ENCODE assay signal across 36 cellular contexts in the genomic region with DNA sequence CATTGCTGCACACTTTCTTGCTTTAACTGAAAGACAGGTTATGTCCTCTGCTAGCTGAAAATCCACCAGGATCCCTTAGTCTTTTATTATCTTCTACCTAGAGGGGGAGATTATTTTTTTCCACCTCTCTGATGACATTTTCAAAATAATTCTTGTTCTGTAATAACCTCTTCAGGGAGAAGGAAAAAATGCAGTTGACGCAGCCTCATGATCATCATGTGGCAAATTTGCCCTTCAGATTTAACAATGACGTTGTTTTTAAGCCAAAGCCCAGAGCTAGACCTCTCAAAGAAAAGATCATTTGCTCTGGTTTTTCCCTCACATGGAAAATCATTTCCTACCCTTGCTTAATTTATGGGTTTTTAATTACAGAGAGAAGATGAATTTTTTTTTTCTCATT.
"Had no signal": no experiment of that assay in that cellular context is flagged by ENCODE, and none has a peak within 500 bp of the region (broad histone marks: within the 10 kb centered on the region; RNA-seq: fewer than 3 reads in every experiment).

No MANE protein-coding gene starts in this region.

- H3K4me3 ChIP-seq: adrenal gland, body of pancreas, breast epithelium had no signal

- H3K36me3 Mint-ChIP-seq: activated CD8-positive, alpha-beta memory T cell treated with anti-CD3 and anti-CD28 coated beads, Interleukin-2, amount 10 ng/mL, durations not matched to agents 7 days and 5 days; activated naive CD4-positive, alpha-beta T cell treated with anti-CD3 and anti-CD28 coated beads, Interleukin-2, amount 50 U/mL, for 72 hours; activated naive CD8-positive, alpha-beta T cell treated with anti-CD3 and anti-CD28 coated beads for 36 hours had no signal

- H3K9me3 ChIP-seq: adrenal gland, body of pancreas, breast epithelium had no signal

- H3K9me3 Mint-ChIP-seq: activated CD4-positive, alpha-beta memory T cell treated with anti-CD3 and anti-CD28 coated beads, Interleukin-2, amount 10 ng/mL, durations not matched to agents 7 days and 5 days; activated CD4-positive, alpha-beta T cell treated with anti-CD3 and anti-CD28 coated beads, Interleukin-2, amount 10 ng/mL, durations not matched to agents 7 days and 5 days; activated naive CD4-positive, alpha-beta T cell treated with anti-CD3 and anti-CD28 coated beads for 36 hours; activated naive CD4-positive, alpha-beta T cell treated with anti-CD3 and anti-CD28 coated beads, Interleukin-2, amount 50 U/mL, for 72 hours; activated naive CD8-positive, alpha-beta T cell treated with anti-CD3 and anti-CD28 coated beads for 36 hours; activated T-helper 1 cell treated with anti-CD3 and anti-CD28 coated beads, Interleukin-12 subunit alpha, Interleukin-12 subunit beta, Interleukin-2, Interleukin-4 antibody, amounts not matched to agents 30 ng/mL and 10 ng/mL and 1 ng/mL, durations not matched to agents 14 hours and 24 hours and 36 hours; T-helper 1 cell treated with Interleukin-12 subunit alpha and Interleukin-12 subunit beta and Interleukin-4 antibody, amounts not matched to agents 30 μg/mL and 1 μg/mL, for 36 hours; T-helper 2 cell treated with Interferon-gamma antibody and Interleukin-4, amounts not matched to agents 5 μg/mL and 100 μg/mL, for 36 hours had no signal

- H3K4me3 Mint-ChIP-seq: activated CD4-positive, alpha-beta memory T cell treated with anti-CD3 and anti-CD28 coated beads, Interleukin-2, amount 10 ng/mL, durations not matched to agents 7 days and 5 days; activated CD4-positive, alpha-beta T cell treated with anti-CD3 and anti-CD28 coated beads for 36 hours; activated CD4-positive, alpha-beta T cell treated with anti-CD3 and anti-CD28 coated beads, Interleukin-2, amount 10 ng/mL, durations not matched to agents 7 days and 5 days; activated CD8-positive, alpha-beta memory T cell treated with anti-CD3 and anti-CD28 coated beads, Interleukin-2, amount 10 ng/mL, durations not matched to agents 7 days and 5 days; activated CD8-positive, alpha-beta T cell treated with anti-CD3 and anti-CD28 coated beads, Interleukin-2, amount 10 ng/mL, durations not matched to agents 7 days and 5 days; activated naive CD4-positive, alpha-beta T cell treated with anti-CD3 and anti-CD28 coated beads for 36 hours; activated naive CD8-positive, alpha-beta T cell treated with anti-CD3 and anti-CD28 coated beads for 36 hours; activated T-cell treated with anti-CD3 and anti-CD28 coated beads, Interleukin-2, amount 50 U/mL, for 4 hours; activated T-cell treated with anti-CD3 and anti-CD28 coated beads, Interleukin-2, amount 50 U/mL, for 72 hours; activated T-helper 1 cell treated with anti-CD3 and anti-CD28 coated beads, Interleukin-12 subunit alpha, Interleukin-12 subunit beta, Interleukin-2, Interleukin-4 antibody, amounts not matched to agents 30 ng/mL and 10 ng/mL and 1 ng/mL, durations not matched to agents 14 hours and 24 hours and 36 hours; activated T-helper 17 cell treated with anti-CD3 and anti-CD28 coated beads, Interleukin-2, amount 50 U/mL, for 72 hours; T-helper 1 cell treated with Interleukin-12 subunit alpha and Interleukin-12 subunit beta and Interleukin-4 antibody, amounts not matched to agents 30 μg/mL and 1 μg/mL, for 36 hours; T-helper 2 cell treated with Interferon-gamma antibody and Interleukin-4, amounts not matched to agents 5 μg/mL and 100 μg/mL, for 36 hours had no signal

- H3K4me1 Mint-ChIP-seq: activated CD4-positive, alpha-beta memory T cell treated with anti-CD3 and anti-CD28 coated beads, Interleukin-2, amount 10 ng/mL, durations not matched to agents 7 days and 5 days; activated CD4-positive, alpha-beta T cell treated with anti-CD3 and anti-CD28 coated beads for 36 hours; activated CD4-positive, alpha-beta T cell treated with anti-CD3 and anti-CD28 coated beads, Interleukin-2, amount 10 ng/mL, durations not matched to agents 7 days and 5 days; activated CD8-positive, alpha-beta memory T cell treated with anti-CD3 and anti-CD28 coated beads, Interleukin-2, amount 10 ng/mL, durations not matched to agents 7 days and 5 days; activated naive CD8-positive, alpha-beta T cell treated with anti-CD3 and anti-CD28 coated beads for 36 hours; activated T-helper 17 cell treated with anti-CD3 and anti-CD28 coated beads, Interleukin-2, amount 50 U/mL, for 72 hours had no signal

- ATAC-seq: activated CD4-positive, alpha-beta T cell treated with anti-CD3 and anti-CD28 coated beads for 36 hours; activated CD4-positive, CD25-positive, alpha-beta regulatory T cell treated with anti-CD3 and anti-CD28 coated beads, Interleukin-2, amount 50 U/mL, for 24 hours; activated CD8-positive, alpha-beta memory T cell treated with anti-CD3 and anti-CD28 coated beads, Interleukin-2, amount 10 ng/mL, durations not matched to agents 7 days and 5 days; activated CD8-positive, alpha-beta T cell treated with anti-CD3 and anti-CD28 coated beads, Interleukin-2, amount 10 ng/mL, durations not matched to agents 7 days and 5 days; activated naive CD4-positive, alpha-beta T cell treated with anti-CD3 and anti-CD28 coated beads, Interleukin-2, amount 50 U/mL, for 72 hours; activated T-cell treated with anti-CD3 and anti-CD28 coated beads, Interleukin-2, amount 50 U/mL, for 4 hours; activated T-cell treated with anti-CD3 and anti-CD28 coated beads, Interleukin-2, amount 50 U/mL, for 72 hours; activated T-helper 17 cell treated with anti-CD3 and anti-CD28 coated beads, Interleukin-2, amount 50 U/mL, for 72 hours; body of pancreas had no signal

- H3K27ac Mint-ChIP-seq: activated CD4-positive, alpha-beta memory T cell treated with anti-CD3 and anti-CD28 coated beads, Interleukin-2, amount 10 ng/mL, durations not matched to agents 7 days and 5 days; activated CD4-positive, alpha-beta T cell treated with anti-CD3 and anti-CD28 coated beads for 36 hours; activated CD4-positive, alpha-beta T cell treated with anti-CD3 and anti-CD28 coated beads, Interleukin-2, amount 10 ng/mL, durations not matched to agents 7 days and 5 days; activated CD8-positive, alpha-beta memory T cell treated with anti-CD3 and anti-CD28 coated beads, Interleukin-2, amount 10 ng/mL, durations not matched to agents 7 days and 5 days; activated CD8-positive, alpha-beta T cell treated with anti-CD3 and anti-CD28 coated beads, Interleukin-2, amount 10 ng/mL, durations not matched to agents 7 days and 5 days; activated naive CD4-positive, alpha-beta T cell treated with anti-CD3 and anti-CD28 coated beads for 36 hours; activated naive CD4-positive, alpha-beta T cell treated with anti-CD3 and anti-CD28 coated beads, Interleukin-2, amount 50 U/mL, for 72 hours; activated naive CD8-positive, alpha-beta T cell treated with anti-CD3 and anti-CD28 coated beads for 36 hours; activated T-cell treated with anti-CD3 and anti-CD28 coated beads, Interleukin-2, amount 50 U/mL, for 72 hours; activated T-helper 1 cell treated with anti-CD3 and anti-CD28 coated beads, Interleukin-12 subunit alpha, Interleukin-12 subunit beta, Interleukin-2, Interleukin-4 antibody, amounts not matched to agents 30 ng/mL and 10 ng/mL and 1 ng/mL, durations not matched to agents 14 hours and 24 hours and 36 hours; activated T-helper 17 cell treated with anti-CD3 and anti-CD28 coated beads, Interleukin-2, amount 50 U/mL, for 72 hours; T-helper 1 cell treated with Interleukin-12 subunit alpha and Interleukin-12 subunit beta and Interleukin-4 antibody, amounts not matched to agents 30 μg/mL and 1 μg/mL, for 36 hours; T-helper 2 cell treated with Interferon-gamma antibody and Interleukin-4, amounts not matched to agents 5 μg/mL and 100 μg/mL, for 36 hours had no signal

- H3K27me3 ChIP-seq: adrenal gland, body of pancreas, brain microvascular endothelial cell, breast epithelium had no signal

- DNase-seq: activated CD4-positive, alpha-beta memory T cell treated with anti-CD3 and anti-CD28 coated beads, Interleukin-2, amount 10 ng/mL, durations not matched to agents 7 days and 5 days; activated CD4-positive, alpha-beta T cell treated with anti-CD3 and anti-CD28 coated beads for 1 hour; activated CD4-positive, alpha-beta T cell treated with anti-CD3 and anti-CD28 coated beads for 36 hours; activated CD4-positive, alpha-beta T cell treated with anti-CD3 and anti-CD28 coated beads for 48 hours; activated CD4-positive, alpha-beta T cell treated with anti-CD3 and anti-CD28 coated beads, Interleukin-2, amount 10 ng/mL, durations not matched to agents 7 days and 5 days; activated CD4-positive, alpha-beta T cell treated with anti-CD3 and anti-CD28 coated beads, Interleukin-2, amount 50 U/mL, for 48 hours; activated CD4-positive, CD25-positive, alpha-beta regulatory T cell; activated CD8-positive, alpha-beta memory T cell treated with anti-CD3 and anti-CD28 coated beads for 24 hours; activated CD8-positive, alpha-beta memory T cell treated with anti-CD3 and anti-CD28 coated beads, Interleukin-2, amount 10 ng/mL, durations not matched to agents 7 days and 5 days; activated CD8-positive, alpha-beta memory T cell treated with anti-CD3 and anti-CD28 coated beads, Interleukin-2, amount 50 U/mL, for 48 hours; activated CD8-positive, alpha-beta T cell treated with anti-CD3 and anti-CD28 coated beads, Interleukin-2, amount 10 ng/mL, durations not matched to agents 7 days and 5 days; activated effector memory CD4-positive, alpha-beta T cell treated with anti-CD3 and anti-CD28 coated beads, Interleukin-2, amount 50 U/mL, for 16 hours; activated gamma-delta T cell treated with Interleukin-2 at 50 U/mL for 16 hours; activated naive CD4-positive, alpha-beta T cell; activated naive CD4-positive, alpha-beta T cell treated with anti-CD3 and anti-CD28 coated beads for 36 hours; activated naive CD4-positive, alpha-beta T cell treated with anti-CD3 and anti-CD28 coated beads, Interleukin-2, amount 50 U/mL, for 16 hours; activated naive CD8-positive, alpha-beta T cell treated with anti-CD3 and anti-CD28 coated beads for 36 hours; activated T-cell treated with anti-CD3 and anti-CD28 coated beads, Interleukin-2, amount 50 U/mL, for 4 hours; activated T-cell treated with anti-CD3 and anti-CD28 coated beads, Interleukin-2, amount 50 U/mL, for 72 hours; adrenal gland; amniotic stem cell; aorta; body of pancreas; brain microvascular endothelial cell; central memory CD4-positive, alpha-beta T cell; T-helper 1 cell; T-helper 2 cell; T-helper 9 cell had no signal

- H3K27ac ChIP-seq: adrenal gland, body of pancreas, brain microvascular endothelial cell, breast epithelium, VCaP had no signal

- H3K36me3 ChIP-seq: adrenal gland, brain microvascular endothelial cell, breast epithelium had no signal

- H3K27me3 Mint-ChIP-seq: activated CD4-positive, alpha-beta memory T cell treated with anti-CD3 and anti-CD28 coated beads, Interleukin-2, amount 10 ng/mL, durations not matched to agents 7 days and 5 days; activated CD4-positive, alpha-beta T cell treated with anti-CD3 and anti-CD28 coated beads for 36 hours; activated CD4-positive, alpha-beta T cell treated with anti-CD3 and anti-CD28 coated beads, Interleukin-2, amount 10 ng/mL, durations not matched to agents 7 days and 5 days; activated CD8-positive, alpha-beta memory T cell treated with anti-CD3 and anti-CD28 coated beads, Interleukin-2, amount 10 ng/mL, durations not matched to agents 7 days and 5 days; activated naive CD8-positive, alpha-beta T cell treated with anti-CD3 and anti-CD28 coated beads for 36 hours; activated T-helper 17 cell treated with anti-CD3 and anti-CD28 coated beads, Interleukin-2, amount 50 U/mL, for 72 hours had no signal

- H3K4me1 ChIP-seq: adrenal gland, body of pancreas, breast epithelium had no signal
